In the genomic region with DNA sequence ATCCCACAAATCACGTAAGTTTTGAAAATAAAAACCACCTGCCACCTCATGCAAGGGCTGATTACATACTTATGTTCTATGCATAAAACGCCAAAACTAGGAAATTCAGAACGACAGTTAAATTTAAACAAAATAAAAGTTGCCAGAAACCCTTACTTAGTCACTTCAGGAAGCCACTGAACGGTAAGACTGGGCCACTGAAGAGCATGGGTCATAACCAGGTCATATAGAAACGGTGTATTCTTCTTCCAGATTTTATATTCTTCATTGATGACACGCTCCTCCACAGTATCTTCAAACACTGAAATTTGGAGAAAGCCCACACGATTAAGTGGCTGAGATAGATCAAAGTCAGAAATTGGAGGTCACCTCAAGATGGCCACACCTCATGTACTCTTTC, we compare ENCODE assay signal across 8 cellular contexts. TPM values are rescaled to one million over a fixed set of nuclear protein-coding genes. Genes with fewer than 3 reads are reported as not detected.
A peak's percentile ranks its signal among the peaks of the same experiment; 100 is the strongest.
DNase-seq lines count a peak whose midpoint lies in the region; ATAC-seq and TF ChIP-seq lines count a peak whose summit lies in the region.

No MANE protein-coding gene starts in this region.

- TF ChIP-seq EP300 in tibial nerve (IDR thresholded peaks at IDR 0.05), result no peak

- TF ChIP-seq CTCF in liver (IDR thresholded peaks at IDR 0.05; ENCODE audit: low read depth, low read length, missing input control) (no peak), tibial nerve (IDR thresholded peaks at IDR 0.05) (no peak)

- H3K27me3 ChIP-seq in liver (ENCODE audit: control insufficient read depth in 4 of 4, insufficient read depth in 4 of 4, low read length in 3 of 4) (no peaks in the 10 kb centered on the region), tibial nerve (peaks cover 0 to 18% of the 10 kb centered on the region in 2 donors)

- H3K4me3 ChIP-seq in liver (ENCODE audit: low read depth in 1 of 3, low read length in 3 of 3) (peak overlapping the region; percentile 61 to 86 (median 83)), tibial nerve (peak overlapping the region in 3 of 4 donors; percentile 62 to 76 (median 63))

- peak overlapping the region; percentile 96 for H3K27ac Mint-ChIP-seq in activated T-cell treated with anti-CD3 and anti-CD28 coated beads, Interleukin-2, amount 50 U/mL, for 72 hours
- H3K27ac Mint-ChIP-seq in activated naive CD8-positive, alpha-beta T cell treated with anti-CD3 and anti-CD28 coated beads, Interleukin-2, amount 50 U/mL, for 24 hours, result peak overlapping the region; percentile 94

- no peaks in the 10 kb centered on the region for H3K9me3 ChIP-seq in liver (ENCODE audit: control insufficient read depth in 4 of 4, low read length in 3 of 4)
- H3K9me3 ChIP-seq in tibial nerve, result no peaks in the 10 kb centered on the region

- peak; percentile 56 for ATAC-seq in activated T-cell treated with anti-CD3 and anti-CD28 coated beads, Interleukin-2, amount 50 U/mL, for 72 hours (replicated peaks in 1 of 2)
- no peak for ATAC-seq in activated naive CD8-positive, alpha-beta T cell treated with anti-CD3 and anti-CD28 coated beads, Interleukin-2, amount 50 U/mL, for 24 hours

- no peaks in the 10 kb centered on the region for H3K9me3 Mint-ChIP-seq in activated T-cell treated with anti-CD3 and anti-CD28 coated beads, Interleukin-2, amount 50 U/mL, for 72 hours
- H3K9me3 Mint-ChIP-seq in activated naive CD8-positive, alpha-beta T cell treated with anti-CD3 and anti-CD28 coated beads, Interleukin-2, amount 50 U/mL, for 24 hours, result no peaks in the 10 kb centered on the region

- H3K27me3 Mint-ChIP-seq in activated T-cell treated with anti-CD3 and anti-CD28 coated beads, Interleukin-2, amount 50 U/mL, for 72 hours (ENCODE audit: low read depth), result peaks cover 25% of the 10 kb centered on the region
- H3K27me3 Mint-ChIP-seq in activated naive CD8-positive, alpha-beta T cell treated with anti-CD3 and anti-CD28 coated beads, Interleukin-2, amount 50 U/mL, for 24 hours, result no peaks in the 10 kb centered on the region

- peaks cover 10 to 28% of the 10 kb centered on the region in 2 donors for H3K36me3 Mint-ChIP-seq in activated T-cell treated with anti-CD3 and anti-CD28 coated beads, Interleukin-2, amount 50 U/mL, for 72 hours (ENCODE audit: insufficient read depth in 2 of 2)
- peaks cover 24% of the 10 kb centered on the region for H3K36me3 Mint-ChIP-seq in activated naive CD8-positive, alpha-beta T cell treated with anti-CD3 and anti-CD28 coated beads, Interleukin-2, amount 50 U/mL, for 24 hours (ENCODE audit: low read depth)

- peak in 1 of 2 donors; percentile 38 for DNase-seq in activated T-cell treated with anti-CD3 and anti-CD28 coated beads, Interleukin-2, amount 50 U/mL, for 72 hours
- DNase-seq in activated T-cell treated with anti-CD3 and anti-CD28 coated beads for 4 hours, result no peak
- no peak for DNase-seq in activated naive CD8-positive, alpha-beta T cell treated with anti-CD3 and anti-CD28 coated beads, Interleukin-2, amount 50 U/mL, for 24 hours
- no peak for DNase-seq in tibial nerve (ENCODE audit: low spot score in 2 of 2)
- DNase-seq in DMS79 treated with DMSO at 0.1 percent for 48 hours (lab: John Stamatoyannopoulos, UW), result no peak
- no peak for DNase-seq in NCI-H128 (lab: John Stamatoyannopoulos, UW; ENCODE audit: unreplicated experiment)
- no peak for DNase-seq in NCI-H1694 (lab: John Stamatoyannopoulos, UW)

- H3K4me1 Mint-ChIP-seq in activated T-cell treated with anti-CD3 and anti-CD28 coated beads, Interleukin-2, amount 50 U/mL, for 72 hours (ENCODE audit: low read depth), result peaks cover 37% of the 10 kb centered on the region
- H3K4me1 Mint-ChIP-seq in activated naive CD8-positive, alpha-beta T cell treated with anti-CD3 and anti-CD28 coated beads, Interleukin-2, amount 50 U/mL, for 24 hours, result peaks cover 42% of the 10 kb centered on the region

- H3K4me1 ChIP-seq in liver (ENCODE audit: control insufficient read depth in 4 of 4, insufficient read depth in 4 of 4, low read length in 3 of 4) (peaks cover 5 to 24% (median 19%) of the 10 kb centered on the region in 4 donors), tibial nerve (peaks cover 0 to 22% (median 6%) of the 10 kb centered on the region in 4 donors)

- H3K36me3 ChIP-seq in liver (ENCODE audit: control insufficient read depth in 4 of 4, insufficient read depth in 3 of 4, low read depth in 1 of 4, low read length in 3 of 4) (peaks cover 0 to 4% (median 0%) of the 10 kb centered on the region in 4 donors), tibial nerve (no peaks in the 10 kb centered on the region)

- 9% methylated on average over 7 of the region's 7 CpGs for WGBS in liver
- 7 to 35% methylated on average over 7 of the region's 7 CpGs for WGBS in tibial nerve, 2 donors

- no peak for TF ChIP-seq POLR2A in tibial nerve (IDR thresholded peaks at IDR 0.05)

- peak overlapping the region; percentile 91 to 94 for H3K4me3 Mint-ChIP-seq in activated T-cell treated with anti-CD3 and anti-CD28 coated beads, Interleukin-2, amount 50 U/mL, for 72 hours
- peak overlapping the region; percentile 96 for H3K4me3 Mint-ChIP-seq in activated naive CD8-positive, alpha-beta T cell treated with anti-CD3 and anti-CD28 coated beads, Interleukin-2, amount 50 U/mL, for 24 hours

- TF ChIP-seq RAD21 in liver (IDR thresholded peaks at IDR 0.05), result no peak

- peak overlapping the region in 1 of 2 donors; percentile 22 for H3K9ac ChIP-seq in liver (ENCODE audit: low read depth in 1 of 2, low read length in 2 of 2)

- H3K27ac ChIP-seq in liver (ENCODE audit: low read depth in 1 of 2, low read length in 2 of 2) (no peak overlapping the region), tibial nerve (peak overlapping the region in 2 of 4 donors; percentile 90 to 95)

TF ChIP-seq in liver, 16 proteins besides CTCF, POLR2A, EP300 and RAD21:
- TF ChIP-seq YY1 (IDR thresholded peaks at IDR 0.05) (peak; percentile 27), HNF4G (IDR thresholded peaks at IDR 0.05) (no peak)

RNA-seq across cellular contexts. Expression of a gene that starts 1.2 kb away (rescaled TPM):
- 100 to 1,000 TPM; 234 to 265 TPM for total RNA-seq in activated T-cell treated with anti-CD3 and anti-CD28 coated beads, Interleukin-2, amount 50 U/mL, for 72 hours
- total RNA-seq in liver (10 to 100 TPM; 32.5 to 77.9 TPM), tibial nerve (10 to 100 TPM; 69.7 to 85.5 (median 79.2) TPM)
- polyA plus RNA-seq in liver, result 10 to 100 TPM; 34.0 to 37.1 TPM
